In genomic region chr6:34145161-34146020, GRCh38 we compare ENCODE assay signal across 8 cellular contexts. TPM values are rescaled to one million over a fixed set of nuclear protein-coding genes. Genes with fewer than 3 reads are reported as not detected.
DNase-seq lines count a peak whose midpoint lies in the region; ATAC-seq and TF ChIP-seq lines count a peak whose summit lies in the region.

No MANE protein-coding gene starts in this region.

- no peaks in the 10 kb centered on the region for H3K79me2 ChIP-seq in MM.1S (ENCODE audit: low read length)

- ATAC-seq in HG03460 (IDR thresholded peaks at IDR 0.05; ENCODE audit: unreplicated experiment): no peak

- no peak overlapping the region for H3K27ac ChIP-seq in skeletal muscle tissue (ENCODE audit: low read depth, low read length)
- H3K27ac ChIP-seq in MM.1S (ENCODE audit: low read length): no peak overlapping the region

- H2AFZ ChIP-seq in MM.1S (ENCODE audit: low read length): no peak overlapping the region

- H3K27me3 ChIP-seq in skeletal muscle tissue (ENCODE audit: control insufficient read depth in 3 of 3, insufficient read depth in 3 of 3, low read length in 3 of 3): peaks cover 37 to 61% (median 45%) of the 10 kb centered on the region in 3 donors
- H3K27me3 ChIP-seq in MM.1S (replicated peaks; ENCODE audit: insufficient read depth, low read length): peaks cover 57% of the 10 kb centered on the region

- peak; percentile 49 for DNase-seq in ELR (ENCODE audit: low read depth)
- DNase-seq in NCI-H226: peak; percentile 29
- DNase-seq in amniotic epithelial cell (ENCODE audit: low read depth): peak; percentile 42
- peak; percentile 57 for DNase-seq in hepatic stellate cell (ENCODE audit: low spot score)
- DNase-seq in COLO829 (ENCODE audit: low spot score): no peak
- DNase-seq in MM.1S: no peak

- H3F3A ChIP-seq in MM.1S (ENCODE audit: insufficient read depth, low read length): no peaks in the 10 kb centered on the region

- no peaks in the 10 kb centered on the region for H3K36me3 ChIP-seq in skeletal muscle tissue (ENCODE audit: control insufficient read depth in 3 of 3, insufficient read depth in 3 of 3, low read length in 3 of 3)
- H3K36me3 ChIP-seq in MM.1S (replicated peaks; ENCODE audit: insufficient read depth, low read length): no peaks in the 10 kb centered on the region

- no peaks in the 10 kb centered on the region for H3K9me3 ChIP-seq in skeletal muscle tissue (ENCODE audit: control insufficient read depth in 3 of 3, low read length in 3 of 3)
- H3K9me3 ChIP-seq in MM.1S (replicated peaks; ENCODE audit: insufficient read depth, low read length): no peaks in the 10 kb centered on the region

- no peak overlapping the region for H3K4me2 ChIP-seq in MM.1S (ENCODE audit: low read depth, low read length)

- H4K20me1 ChIP-seq in MM.1S (ENCODE audit: insufficient read depth, low read length): no peaks in the 10 kb centered on the region

- TF ChIP-seq CTCF in MM.1S (IDR thresholded peaks at IDR 0.05; ENCODE audit: low read length): no peak

- peak overlapping the region; percentile 30 to 63 (median 56) for H3K4me3 ChIP-seq in skeletal muscle tissue (ENCODE audit: low read length in 3 of 3)
- no peak overlapping the region for H3K4me3 ChIP-seq in MM.1S (ENCODE audit: low read length)

- H3K4me1 ChIP-seq in skeletal muscle tissue (ENCODE audit: control insufficient read depth in 3 of 3, insufficient read depth in 3 of 3, low read length in 3 of 3): peaks cover 23 to 42% (median 38%) of the 10 kb centered on the region in 3 donors
- H3K4me1 ChIP-seq in MM.1S (ENCODE audit: low read length): peaks cover 4% of the 10 kb centered on the region; the same call in 1 of the 2 replicates

- H3K9me2 ChIP-seq in MM.1S (replicated peaks; ENCODE audit: insufficient read depth, low read length): no peaks in the 10 kb centered on the region

- peak overlapping the region in 2 of 3 donors; percentile 32 to 66 for H3K9ac ChIP-seq in skeletal muscle tissue (ENCODE audit: low read depth in 1 of 3, low read length in 3 of 3)
- H3K9ac ChIP-seq in MM.1S (ENCODE audit: low read length): no peak overlapping the region

RNA-seq across cellular contexts. Expression of gene GRM4, which starts 0.5 kb away (rescaled TPM):
- total RNA-seq in skeletal muscle tissue: 1.6 TPM

Comparison
In these comparisons a context has a peak if more than half of its experiments do, and no peak if none do; other contexts are left out.
1. DNase-seq: peak in ELR (single experiment), NCI-H226 (single experiment), amniotic epithelial cell (single experiment) and hepatic stellate cell (single experiment); none in COLO829 (single experiment) and MM.1S (single experiment).